16 cellular contexts compared by ENCODE assay signal in the genomic region with DNA sequence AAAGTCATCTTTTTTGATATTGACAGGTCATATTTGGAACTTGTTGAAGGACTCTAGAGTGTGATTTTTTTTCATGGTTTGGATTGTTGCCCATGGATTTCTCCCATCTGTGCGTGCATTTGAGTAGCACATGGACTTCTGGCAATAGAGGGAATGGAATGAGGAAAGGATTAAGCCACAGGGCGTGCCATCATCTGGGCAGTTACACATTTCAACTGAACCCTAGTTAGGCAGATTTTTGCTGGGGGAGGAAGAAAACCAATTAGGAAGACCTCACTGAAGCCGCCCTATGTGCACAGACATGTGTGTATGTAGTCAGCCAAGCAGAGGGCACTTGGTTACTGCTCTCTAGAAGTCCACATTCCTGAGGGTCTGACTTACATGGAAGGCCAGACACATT.
DNase-seq lines count a peak whose midpoint lies in the region; ATAC-seq, FAIRE-seq and TF ChIP-seq lines count a peak whose summit lies in the region.
"Had no signal": no experiment of that assay in that cellular context is flagged by ENCODE, and none has a peak within 500 bp of the region (broad histone marks: within the 10 kb centered on the region; RNA-seq: fewer than 3 reads in every experiment).

No MANE protein-coding gene starts in this region.

- no peaks in the 10 kb centered on the region for H3K27me3 Mint-ChIP-seq in progenitor cell of endocrine pancreas
- no peaks in the 10 kb centered on the region for H3K27me3 Mint-ChIP-seq in chondrocyte (ENCODE audit: low read depth)
- H3K27me3 Mint-ChIP-seq in activated CD8-positive, alpha-beta memory T cell treated with anti-CD3 and anti-CD28 coated beads, Interleukin-2, amount 10 ng/mL, durations not matched to agents 7 days and 5 days = peaks cover 12% of the 10 kb centered on the region

- no peaks in the 10 kb centered on the region for H3K9me3 ChIP-seq in GM23248 (ENCODE audit: low read depth)
- no peaks in the 10 kb centered on the region for H3K9me3 ChIP-seq in fibroblast of lung (ENCODE audit: control insufficient read depth, insufficient read depth, low read depth, low read length)
- H3K9me3 ChIP-seq: SK-N-SH had no signal

- TF ChIP-seq CTCF in fibroblast of lung (conservative IDR thresholded peaks at IDR 0.05 in 1 of 2, IDR thresholded peaks at IDR 0.05 in 1 of 2; ENCODE audit: low read depth in 1 of 2, low read length in 2 of 2) = no peak
- no peak for TF ChIP-seq CTCF in progenitor cell of endocrine pancreas (IDR thresholded peaks at IDR 0.05; ENCODE audit: unreplicated experiment)
- no peak for TF ChIP-seq CTCF in chondrocyte (IDR thresholded peaks at IDR 0.05)

- H4K20me1 ChIP-seq in GM23248 (ENCODE audit: insufficient read depth) (no peaks in the 10 kb centered on the region), fibroblast of lung (ENCODE audit: control insufficient read depth, extremely low read depth, insufficient read depth, low read length) (no peaks in the 10 kb centered on the region)

- no peak overlapping the region for H3K4me3 Mint-ChIP-seq in progenitor cell of endocrine pancreas (ENCODE audit: low read depth)
- no peak overlapping the region for H3K4me3 Mint-ChIP-seq in chondrocyte (ENCODE audit: unreplicated experiment)
- H3K4me3 Mint-ChIP-seq in activated CD8-positive, alpha-beta memory T cell treated with anti-CD3 and anti-CD28 coated beads, Interleukin-2, amount 10 ng/mL, durations not matched to agents 7 days and 5 days = no peak overlapping the region
- H3K4me3 Mint-ChIP-seq: activated CD8-positive, alpha-beta T cell treated with anti-CD3 and anti-CD28 coated beads, Interleukin-2, amount 10 ng/mL, durations not matched to agents 7 days and 5 days; CD8-positive, alpha-beta memory T cell; H9; stimulated activated naive CD8-positive, alpha-beta T cell treated with anti-CD3 and anti-CD28 coated beads, Interleukin-15, amount 100 ng/mL, for 72 hours had no signal

- H3K27ac Mint-ChIP-seq in progenitor cell of endocrine pancreas (peak overlapping the region; percentile 4), chondrocyte (ENCODE audit: unreplicated experiment) (no peak overlapping the region)
- no peak overlapping the region for H3K27ac Mint-ChIP-seq in activated CD8-positive, alpha-beta memory T cell treated with anti-CD3 and anti-CD28 coated beads, Interleukin-2, amount 10 ng/mL, durations not matched to agents 7 days and 5 days
- H3K27ac Mint-ChIP-seq: activated CD8-positive, alpha-beta T cell treated with anti-CD3 and anti-CD28 coated beads, Interleukin-2, amount 10 ng/mL, durations not matched to agents 7 days and 5 days; CD8-positive, alpha-beta memory T cell; stimulated activated naive CD8-positive, alpha-beta T cell treated with anti-CD3 and anti-CD28 coated beads, Interleukin-15, amount 100 ng/mL, for 72 hours had no signal

- H3K27me3 ChIP-seq in GM23248 (replicated peaks; ENCODE audit: insufficient read depth) (no peaks in the 10 kb centered on the region), fibroblast of lung (ENCODE audit: control insufficient read depth, insufficient read depth, low read length) (no peaks in the 10 kb centered on the region)

- H3K4me2 ChIP-seq in GM23248 (ENCODE audit: unreplicated experiment) (peak overlapping the region; percentile 34), fibroblast of lung (ENCODE audit: extremely low read depth, insufficient read depth, low read length) (peak overlapping the region; percentile 15)
- H3K4me2 ChIP-seq: SK-N-SH had no signal

- peak overlapping the region; percentile 50 for H3K27ac ChIP-seq in GM23248
- peak overlapping the region; percentile 61 for H3K27ac ChIP-seq in fibroblast of lung (ENCODE audit: insufficient read depth, low read length)

- CTCF ChIA-PET in activated CD8-positive, alpha-beta memory T cell treated with anti-CD3 and anti-CD28 coated beads, Interleukin-2, amount 10 ng/mL, durations not matched to agents 7 days and 5 days (lab: Charles Lee) = interaction anchor here (2.0 kb wide), 1 partner anchor 68 kb away, joined by 9 read pairs; no protein-coding TSS in a partner anchor

- H3K4me1 ChIP-seq in GM23248 (ENCODE audit: insufficient read depth) = peaks cover 29% of the 10 kb centered on the region
- peaks cover 9% of the 10 kb centered on the region for H3K4me1 ChIP-seq in fibroblast of lung (ENCODE audit: control insufficient read depth, extremely low read depth, insufficient read depth, low read length)

- peak overlapping the region; percentile 16; the same call in 1 of the 2 replicates for H3K9ac ChIP-seq in GM23248
- H3K9ac ChIP-seq in fibroblast of lung (ENCODE audit: insufficient read depth, low read length) = no peak overlapping the region
- H3K9ac ChIP-seq: SK-N-SH had no signal

- WGBS in GM23248 (ENCODE audit: low coverage in 1 of 2, low lambda C conversion rate in 2 of 2, missing lambda C conversion rate in 2 of 2), 2 experiments = 12 to 18% methylated on average over 3 of the region's 3 CpGs

- in situ Hi-C loops in GM23248 (cut with MboI) = no loop called here

- ATAC-seq in activated CD8-positive, alpha-beta memory T cell treated with anti-CD3 and anti-CD28 coated beads, Interleukin-2, amount 10 ng/mL, durations not matched to agents 7 days and 5 days = no peak
- ATAC-seq: activated CD8-positive, alpha-beta T cell treated with anti-CD3 and anti-CD28 coated beads, Interleukin-2, amount 10 ng/mL, durations not matched to agents 7 days and 5 days; stimulated activated naive CD8-positive, alpha-beta T cell treated with anti-CD3 and anti-CD28 coated beads, Interleukin-15, amount 100 ng/mL, for 72 hours had no signal

- H3K9me3 Mint-ChIP-seq in progenitor cell of endocrine pancreas (ENCODE audit: low read depth) (no peaks in the 10 kb centered on the region), chondrocyte (ENCODE audit: low read depth) (no peaks in the 10 kb centered on the region)
- H3K9me3 Mint-ChIP-seq in activated CD8-positive, alpha-beta memory T cell treated with anti-CD3 and anti-CD28 coated beads, Interleukin-2, amount 10 ng/mL, durations not matched to agents 7 days and 5 days (ENCODE audit: low read depth) = no peaks in the 10 kb centered on the region
- H3K9me3 Mint-ChIP-seq: CD8-positive, alpha-beta memory T cell; H9 had no signal

- H3K4me1 Mint-ChIP-seq in progenitor cell of endocrine pancreas (ENCODE audit: low read depth) (peaks cover 12% of the 10 kb centered on the region), chondrocyte (ENCODE audit: low read depth) (peaks cover 17% of the 10 kb centered on the region)
- H3K4me1 Mint-ChIP-seq in activated CD8-positive, alpha-beta memory T cell treated with anti-CD3 and anti-CD28 coated beads, Interleukin-2, amount 10 ng/mL, durations not matched to agents 7 days and 5 days = no peaks in the 10 kb centered on the region
- H3K4me1 Mint-ChIP-seq: CD8-positive, alpha-beta memory T cell; stimulated activated naive CD8-positive, alpha-beta T cell treated with anti-CD3 and anti-CD28 coated beads, Interleukin-15, amount 100 ng/mL, for 72 hours had no signal

- no peak overlapping the region; the same call in 1 of the 2 replicates for H3K4me3 ChIP-seq in GM23248
- no peak overlapping the region for H3K4me3 ChIP-seq in fibroblast of lung (replicated peaks in 1 of 4; ENCODE audit: control extremely low read depth in 1 of 4, insufficient read depth in 1 of 4, low read depth in 3 of 4, low read length in 4 of 4)
- H3K4me3 ChIP-seq: skin epidermis had no signal

- H3K79me2 ChIP-seq in GM23248 (ENCODE audit: insufficient read depth) (no peaks in the 10 kb centered on the region), fibroblast of lung (ENCODE audit: control insufficient read depth, insufficient read depth, low read length) (no peaks in the 10 kb centered on the region)

- H3F3A ChIP-seq in GM23248 (ENCODE audit: insufficient read depth) = peaks cover 6% of the 10 kb centered on the region; the same call in 1 of the 2 replicates

- DNase-seq in GM23248 (peak; percentile 67), NCI-H524 (lab: John Stamatoyannopoulos, UW) (peak; percentile 60 to 84), fibroblast of lung (ENCODE audit: low read depth in 2 of 2) (peak in 1 of 2 donors; percentile 65), progenitor cell of endocrine pancreas (ENCODE audit: low spot score, unreplicated experiment) (no peak), chondrocyte (ENCODE audit: low spot score) (no peak), HTR-8/SVneo (ENCODE audit: insufficient read length, low spot score) (no peak), NCI-H748 treated with DMSO at 0.1 percent for 48 hours (lab: John Stamatoyannopoulos, UW) (no peak)
- DNase-seq in activated CD8-positive, alpha-beta memory T cell treated with anti-CD3 and anti-CD28 coated beads, Interleukin-2, amount 10 ng/mL, durations not matched to agents 7 days and 5 days = no peak
- DNase-seq: activated CD8-positive, alpha-beta T cell treated with anti-CD3 and anti-CD28 coated beads, Interleukin-2, amount 10 ng/mL, durations not matched to agents 7 days and 5 days; activated naive CD4-positive, alpha-beta T cell; CD8-positive, alpha-beta memory T cell; H9; NCI-H2107; SK-N-SH; stimulated activated naive CD8-positive, alpha-beta T cell treated with anti-CD3 and anti-CD28 coated beads, Interleukin-15, amount 100 ng/mL, for 72 hours had no signal

- no peaks in the 10 kb centered on the region for H3K9me2 ChIP-seq in GM23248 (ENCODE audit: insufficient read depth)
- H3K9me2 ChIP-seq: SK-N-SH had no signal

- FAIRE-seq in HTR-8/SVneo (lab: Jason Lieb, UNC) = no peak

- no peaks in the 10 kb centered on the region for H3K36me3 Mint-ChIP-seq in progenitor cell of endocrine pancreas (ENCODE audit: insufficient read depth)
- H3K36me3 Mint-ChIP-seq in chondrocyte (ENCODE audit: low read depth) = no peaks in the 10 kb centered on the region
- H3K36me3 Mint-ChIP-seq in activated CD8-positive, alpha-beta memory T cell treated with anti-CD3 and anti-CD28 coated beads, Interleukin-2, amount 10 ng/mL, durations not matched to agents 7 days and 5 days = no peaks in the 10 kb centered on the region
- H3K36me3 Mint-ChIP-seq: CD8-positive, alpha-beta memory T cell had no signal

- peak overlapping the region; percentile 10; the same call in 1 of the 2 replicates for H2AFZ ChIP-seq in GM23248
- H2AFZ ChIP-seq in fibroblast of lung (ENCODE audit: low read length) = no peak overlapping the region

- H3K36me3 ChIP-seq in GM23248 (ENCODE audit: low read depth) = no peaks in the 10 kb centered on the region
- no peaks in the 10 kb centered on the region for H3K36me3 ChIP-seq in fibroblast of lung (ENCODE audit: control insufficient read depth, insufficient read depth, low read length)

Comparison
In these comparisons a context has a peak if more than half of its experiments do, and no peak if none do; other contexts are left out.
1. DNase-seq: peak in GM23248 (single experiment) and NCI-H524 (2 of 2); none in progenitor cell of endocrine pancreas (single experiment), chondrocyte (single experiment), activated CD8-positive, alpha-beta memory T cell treated with anti-CD3 and anti-CD28 coated beads, Interleukin-2, amount 10 ng/mL, durations not matched to agents 7 days and 5 days (single experiment), HTR-8/SVneo (single experiment) and NCI-H748 treated with DMSO at 0.1 percent for 48 hours (single experiment).